1 cellular context compared by ENCODE assay signal in the genomic region with DNA sequence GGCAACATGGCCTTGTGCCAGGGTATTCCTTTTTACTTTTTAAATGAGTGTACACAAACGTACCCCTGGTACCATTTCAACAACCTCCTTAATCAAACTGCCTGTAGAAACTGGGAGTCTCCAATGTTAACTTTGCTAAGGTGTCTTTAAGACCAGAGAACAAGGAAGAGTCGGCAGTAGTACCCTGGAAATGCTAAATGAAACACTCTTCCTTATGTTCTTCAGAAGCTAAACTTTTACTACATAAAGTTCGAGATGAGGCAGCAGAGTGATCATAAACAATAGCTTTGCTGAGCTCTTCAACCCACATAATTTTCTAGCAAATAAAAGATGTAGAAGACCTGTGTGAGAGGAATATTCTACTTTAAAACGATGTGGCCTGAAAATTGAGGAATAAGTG.
TF ChIP-seq lines count a peak whose summit lies in the region.

No MANE protein-coding gene starts in this region.

TF ChIP-seq in K562, 482 proteins besides CTCF, POLR2A, EP300 and RAD21 (continued from another document):
- TF ChIP-seq, protein P1, sequence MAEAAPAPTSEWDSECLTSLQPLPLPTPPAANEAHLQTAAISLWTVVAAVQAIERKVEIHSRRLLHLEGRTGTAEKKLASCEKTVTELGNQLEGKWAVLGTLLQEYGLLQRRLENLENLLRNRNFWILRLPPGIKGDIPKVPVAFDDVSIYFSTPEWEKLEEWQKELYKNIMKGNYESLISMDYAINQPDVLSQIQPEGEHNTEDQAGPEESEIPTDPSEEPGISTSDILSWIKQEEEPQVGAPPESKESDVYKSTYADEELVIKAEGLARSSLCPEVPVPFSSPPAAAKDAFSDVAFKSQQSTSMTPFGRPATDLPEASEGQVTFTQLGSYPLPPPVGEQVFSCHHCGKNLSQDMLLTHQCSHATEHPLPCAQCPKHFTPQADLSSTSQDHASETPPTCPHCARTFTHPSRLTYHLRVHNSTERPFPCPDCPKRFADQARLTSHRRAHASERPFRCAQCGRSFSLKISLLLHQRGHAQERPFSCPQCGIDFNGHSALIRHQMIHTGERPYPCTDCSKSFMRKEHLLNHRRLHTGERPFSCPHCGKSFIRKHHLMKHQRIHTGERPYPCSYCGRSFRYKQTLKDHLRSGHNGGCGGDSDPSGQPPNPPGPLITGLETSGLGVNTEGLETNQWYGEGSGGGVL (CRISPR knock-in tag; IDR thresholded peaks at IDR 0.05), result no peak
- TF ChIP-seq, protein P2, sequence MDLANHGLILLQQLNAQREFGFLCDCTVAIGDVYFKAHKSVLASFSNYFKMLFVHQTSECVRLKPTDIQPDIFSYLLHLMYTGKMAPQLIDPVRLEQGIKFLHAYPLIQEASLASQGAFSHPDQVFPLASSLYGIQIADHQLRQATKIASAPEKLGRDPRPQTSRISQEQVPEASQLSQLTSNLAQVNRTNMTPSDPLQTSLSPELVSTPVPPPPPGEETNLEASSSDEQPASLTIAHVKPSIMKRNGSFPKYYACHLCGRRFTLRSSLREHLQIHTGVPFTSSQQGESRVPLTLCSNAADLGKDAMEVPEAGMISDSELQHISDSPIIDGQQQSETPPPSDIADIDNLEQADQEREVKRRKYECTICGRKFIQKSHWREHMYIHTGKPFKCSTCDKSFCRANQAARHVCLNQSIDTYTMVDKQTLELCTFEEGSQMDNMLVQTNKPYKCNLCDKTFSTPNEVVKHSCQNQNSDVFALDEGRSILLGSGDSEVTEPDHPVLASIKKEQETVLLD (IDR thresholded peaks at IDR 0.05), result no peak
- TF ChIP-seq MBD2 (IDR thresholded peaks at IDR 0.05; ENCODE audit: borderline replicate concordance, low read depth) (no peak), SRSF3 (IDR thresholded peaks at IDR 0.05; ENCODE audit: insufficient read depth, low read length) (no peak), ZNF780A (CRISPR knock-in tag; IDR thresholded peaks at IDR 0.05) (no peak), NUFIP1 (IDR thresholded peaks at IDR 0.05; ENCODE audit: partially characterized antibody) (no peak), NCOA6 (IDR thresholded peaks at IDR 0.05) (no peak), MCM7 (IDR thresholded peaks at IDR 0.05) (no peak)
- TF ChIP-seq, protein P3, sequence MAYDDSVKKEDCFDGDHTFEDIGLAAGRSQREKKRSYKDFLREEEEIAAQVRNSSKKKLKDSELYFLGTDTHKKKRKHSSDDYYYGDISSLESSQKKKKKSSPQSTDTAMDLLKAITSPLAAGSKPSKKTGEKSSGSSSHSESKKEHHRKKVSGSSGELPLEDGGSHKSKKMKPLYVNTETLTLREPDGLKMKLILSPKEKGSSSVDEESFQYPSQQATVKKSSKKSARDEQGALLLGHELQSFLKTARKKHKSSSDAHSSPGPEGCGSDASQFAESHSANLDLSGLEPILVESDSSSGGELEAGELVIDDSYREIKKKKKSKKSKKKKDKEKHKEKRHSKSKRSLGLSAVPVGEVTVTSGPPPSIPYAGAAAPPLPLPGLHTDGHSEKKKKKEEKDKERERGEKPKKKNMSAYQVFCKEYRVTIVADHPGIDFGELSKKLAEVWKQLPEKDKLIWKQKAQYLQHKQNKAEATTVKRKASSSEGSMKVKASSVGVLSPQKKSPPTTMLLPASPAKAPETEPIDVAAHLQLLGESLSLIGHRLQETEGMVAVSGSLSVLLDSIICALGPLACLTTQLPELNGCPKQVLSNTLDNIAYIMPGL (CRISPR knock-in tag; IDR thresholded peaks at IDR 0.05), result no peak
